Comparison of ENCODE assay signal across 30 cellular contexts in genomic region chr2:106070181-106070580, GRCh38.
"Had no signal": no experiment of that assay in that cellular context is flagged by ENCODE, and none has a peak within 500 bp of the region (broad histone marks: within the 10 kb centered on the region; RNA-seq: fewer than 3 reads in every experiment).

No MANE protein-coding gene starts in this region.

- H2AFZ ChIP-seq: neural progenitor cell, parathyroid adenoma had no signal

- H3K79me2 ChIP-seq: parathyroid adenoma had no signal

- H3K27ac ChIP-seq: left lung, lower lobe of right lung, neural progenitor cell, neutrophil, parathyroid adenoma, right atrium auricular region, right lobe of liver, suprapubic skin, thoracic aorta, tibial artery, upper lobe of right lung had no signal

- H3K9ac ChIP-seq: neural progenitor cell, parathyroid adenoma had no signal

- H3K36me3 Mint-ChIP-seq: immature natural killer cell, mesothelial cell of epicardium, natural killer cell had no signal

- H3K4me1 Mint-ChIP-seq: mesothelial cell of epicardium had no signal

- H3K4me2 ChIP-seq: neural progenitor cell, smooth muscle cell had no signal

- H3K9me3 ChIP-seq: left lung, lower lobe of right lung, neutrophil, right atrium auricular region, right lobe of liver, stomach, suprapubic skin, thoracic aorta, tibial artery, upper lobe of right lung had no signal

- ATAC-seq: left colon; left lung; lower lobe of right lung; natural killer cell; right lobe of liver; stimulated activated naive B cell treated with anti-CD40 and anti-IgM and Interleukin-4, amounts not matched to agents 10 μg/mL and 1 μg/mL and 100 μg/mL, for 72 hours; stimulated activated naive CD8-positive, alpha-beta T cell treated with anti-CD3 and anti-CD28 coated beads, Interleukin-15, Interleukin-2, amounts not matched to agents 100 U/mL and 50 U/mL, for 24 hours; upper lobe of right lung had no signal

- H3K4me1 ChIP-seq: neural progenitor cell, parathyroid adenoma, right lobe of liver had no signal

- H3K27me3 ChIP-seq: right atrium auricular region, right lobe of liver, tibial artery had no signal

- H3K4me3 Mint-ChIP-seq: immature natural killer cell; mesothelial cell of epicardium; naive B cell; natural killer cell; nephron progenitor cell; neural progenitor cell; stimulated activated naive B cell treated with anti-CD40 and anti-IgM and Interleukin-4, amounts not matched to agents 10 μg/mL and 1 μg/mL and 100 μg/mL, for 72 hours had no signal

- H3K4me3 ChIP-seq: left lung, lower lobe of right lung, neural progenitor cell, right atrium auricular region, right lobe of liver, smooth muscle cell, stomach, suprapubic skin, thoracic aorta, tibial artery, upper lobe of right lung had no signal

- H3K9me3 Mint-ChIP-seq: immature natural killer cell; mesothelial cell of epicardium; naive B cell; natural killer cell; nephron progenitor cell; stimulated activated naive B cell treated with anti-CD40 and anti-IgM and Interleukin-4, amounts not matched to agents 10 μg/mL and 1 μg/mL and 100 μg/mL, for 72 hours had no signal

- H3K36me3 ChIP-seq: left lung, lower lobe of right lung, neural progenitor cell, neutrophil, right atrium auricular region, right lobe of liver, stomach, suprapubic skin, thoracic aorta, tibial artery, upper lobe of right lung had no signal

- H3K27ac Mint-ChIP-seq: immature natural killer cell; mesothelial cell of epicardium; naive B cell; natural killer cell; nephron progenitor cell; neural progenitor cell; progenitor cell of endocrine pancreas; stimulated activated naive B cell treated with anti-CD40 and anti-IgM and Interleukin-4, amounts not matched to agents 10 μg/mL and 1 μg/mL and 100 μg/mL, for 72 hours had no signal

- DNase-seq: hypothalamus; immature natural killer cell; kidney; left colon; left lung; lower lobe of right lung; mesendoderm; naive B cell; natural killer cell; nephron progenitor cell; occipital lobe; right lobe of liver; stimulated activated CD4-positive, alpha-beta T cell treated with anti-CD3 and anti-CD28 coated beads, Interleukin-1b, Interleukin-23, amount 100 ng/mL, for 48 hours; stimulated activated CD4-positive, alpha-beta T cell treated with anti-CD3 and anti-CD28 coated beads, Interleukin-2, amount 100 ng/mL, for 48 hours; stimulated activated CD4-positive, alpha-beta T cell treated with anti-CD3 and anti-CD28 coated beads, Interleukin-4, amount 100 ng/mL, for 4 hours; stimulated activated naive B cell treated with anti-CD40 and anti-IgM and Interleukin-4, amounts not matched to agents 10 μg/mL and 1 μg/mL and 100 μg/mL, for 72 hours; stimulated activated naive CD8-positive, alpha-beta T cell treated with anti-CD3 and anti-CD28 coated beads, Interleukin-15, Interleukin-2, amounts not matched to agents 100 U/mL and 50 U/mL, for 24 hours; stomach; tibial artery; trophoblast cell; upper lobe of right lung had no signal
